ENCODE assay signal across 8 cellular contexts in the genomic region with DNA sequence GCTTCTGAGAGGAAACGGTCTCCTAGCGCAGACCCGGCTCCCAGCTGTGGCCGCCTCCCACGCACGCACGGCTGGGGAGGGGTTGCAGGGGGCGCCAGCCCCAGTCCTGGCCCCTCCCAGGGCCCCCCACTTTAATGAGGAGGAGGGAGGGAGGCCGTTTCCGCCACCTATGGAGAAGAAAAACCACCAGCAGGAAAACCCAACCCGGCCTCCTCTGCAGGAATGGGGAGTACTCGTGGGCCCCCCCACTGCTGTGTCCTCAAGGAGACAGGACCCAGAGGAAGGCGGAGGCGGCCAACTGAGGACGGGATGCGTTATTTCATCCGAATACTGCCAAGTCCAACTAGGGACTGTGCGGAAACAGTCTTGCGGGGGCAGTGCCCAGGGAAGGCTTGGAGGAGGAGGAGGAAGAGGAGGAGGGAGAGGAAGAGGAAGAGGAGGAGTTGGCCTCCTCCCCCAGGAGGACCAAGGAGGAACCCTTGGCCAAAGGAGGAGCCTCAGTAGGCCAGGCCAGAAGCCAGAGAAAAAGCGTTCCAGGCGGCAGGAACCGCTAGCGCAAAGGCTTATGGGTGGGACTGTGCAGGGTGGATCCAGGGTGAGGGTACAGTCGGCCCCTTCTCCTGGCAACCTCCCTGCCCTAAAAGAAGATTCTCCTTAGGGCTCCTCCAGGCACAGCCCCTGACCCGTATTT. TPM values are rescaled to one million over a fixed set of nuclear protein-coding genes. Genes with fewer than 3 reads are reported as not detected.
A peak's percentile ranks its signal among the peaks of the same experiment; 100 is the strongest.
DNase-seq lines count a peak whose midpoint lies in the region; ATAC-seq and TF ChIP-seq lines count a peak whose summit lies in the region.

No MANE protein-coding gene starts in this region.

- H3K4ac ChIP-seq in IMR-90 (ENCODE audit: low read depth, low read length): peak overlapping the region; percentile 97

- peaks cover 4% of the 10 kb centered on the region; the same call in 1 of the 2 replicates for H4K20me1 ChIP-seq in IMR-90 (ENCODE audit: insufficient read depth, low read length)
- H4K20me1 ChIP-seq in hepatocyte (ENCODE audit: insufficient read depth, poor library complexity, severe bottlenecking): no peaks in the 10 kb centered on the region
- peaks cover 2% of the 10 kb centered on the region; the same call in 1 of the 2 replicates for H4K20me1 ChIP-seq in Karpas-422 (ENCODE audit: insufficient read depth, low read depth, low read length)

- ATAC-seq in IMR-90 (ENCODE audit: low read depth): peak; percentile 2
- ATAC-seq in stimulated activated effector memory CD8-positive, alpha-beta T cell treated with anti-CD3 and anti-CD28 coated beads, Interleukin-12 subunit alpha, Interleukin-12 subunit beta, amount 100 ng/mL, for 72 hours: no peak

- TF ChIP-seq RAD21 in IMR-90 (IDR thresholded peaks at IDR 0.05; ENCODE audit: low read length): no peak

- H3K4me3 Mint-ChIP-seq in activated naive CD8-positive, alpha-beta T cell treated with anti-CD3 and anti-CD28 coated beads for 36 hours: peak overlapping the region; percentile 74
- H3K4me3 Mint-ChIP-seq in stimulated activated effector memory CD8-positive, alpha-beta T cell treated with anti-CD3 and anti-CD28 coated beads, Interleukin-12 subunit alpha, Interleukin-12 subunit beta, amount 100 ng/mL, for 72 hours: peak overlapping the region; percentile 46

- peak overlapping the region; percentile 27 for H3K4me2 ChIP-seq in IMR-90 (ENCODE audit: low read depth, low read length)
- H3K4me2 ChIP-seq in hepatocyte: peak overlapping the region; percentile 91
- H3K4me2 ChIP-seq in Karpas-422 (ENCODE audit: low read depth, low read length, poor library complexity, severe bottlenecking): no peak overlapping the region

- intact Hi-C loops in IMR-90 (cut with micrococcal nuclease): loop anchor here (5.0 to 10.0 kb wide), 2 partner anchors 138 to 211 kb away; a partner anchor contains a TSS

- H3K27me3 ChIP-seq in IMR-90 (ENCODE audit: control insufficient read depth, insufficient read depth, low read length): no peaks in the 10 kb centered on the region
- no peaks in the 10 kb centered on the region for H3K27me3 ChIP-seq in hepatocyte
- H3K27me3 ChIP-seq in Karpas-422 (ENCODE audit: low read length): no peaks in the 10 kb centered on the region; the same call in 1 of the 2 replicates

- no peaks in the 10 kb centered on the region for H3K9me2 ChIP-seq in hepatocyte (replicated peaks; ENCODE audit: insufficient read depth)
- no peaks in the 10 kb centered on the region for H3K9me2 ChIP-seq in Karpas-422 (replicated peaks; ENCODE audit: insufficient read depth, low read length)

- peaks cover 53% of the 10 kb centered on the region for H3K27me3 Mint-ChIP-seq in activated naive CD8-positive, alpha-beta T cell treated with anti-CD3 and anti-CD28 coated beads for 36 hours

- no peaks in the 10 kb centered on the region for H3K9me3 Mint-ChIP-seq in activated naive CD8-positive, alpha-beta T cell treated with anti-CD3 and anti-CD28 coated beads for 36 hours
- H3K9me3 Mint-ChIP-seq in stimulated activated effector memory CD8-positive, alpha-beta T cell treated with anti-CD3 and anti-CD28 coated beads, Interleukin-12 subunit alpha, Interleukin-12 subunit beta, amount 100 ng/mL, for 72 hours: no peaks in the 10 kb centered on the region

- peak overlapping the region; percentile 22; the same call in 1 of the 2 replicates for H2BK20ac ChIP-seq in IMR-90 (ENCODE audit: low read depth, low read length)

- peak overlapping the region; percentile 78 for H3K27ac ChIP-seq in IMR-90 (ENCODE audit: insufficient read depth, low read length)
- H3K27ac ChIP-seq in hepatocyte: peak overlapping the region; percentile 99
- H3K27ac ChIP-seq in Karpas-422 (ENCODE audit: low read length): no peak overlapping the region

- H2AK9ac ChIP-seq in IMR-90 (replicated peaks; ENCODE audit: low read depth, low read length, poor library complexity): peak overlapping the region; percentile 96

- CTCF ChIA-PET in IMR-90 (lab: Yijun Ruan, JAX): interaction anchor here (1.3 to 1.5 kb wide), 2 partner anchors 36 to 136 kb away, joined by 3 to 5 read pairs; no protein-coding TSS in a partner anchor

- H2BK120ac ChIP-seq in IMR-90 (ENCODE audit: low read depth, low read length): peak overlapping the region; percentile 83

- H3K79me2 ChIP-seq in hepatocyte: peaks cover 10% of the 10 kb centered on the region
- H3K79me2 ChIP-seq in Karpas-422 (ENCODE audit: low read length): no peaks in the 10 kb centered on the region

- H4K5ac ChIP-seq in IMR-90 (ENCODE audit: low read depth, low read length): peak overlapping the region; percentile 62

- no peak; the same call in 1 of the 2 replicates for TF ChIP-seq POLR2A in IMR-90 (IDR thresholded peaks at IDR 0.05; ENCODE audit: low read depth, low read length)

- peak overlapping the region; percentile 94 for H2AK5ac ChIP-seq in IMR-90 (ENCODE audit: low read depth, low read length)

- H3K9ac ChIP-seq in IMR-90 (ENCODE audit: low read depth, low read length): peak overlapping the region; percentile 50
- no peak overlapping the region for H3K9ac ChIP-seq in Karpas-422 (ENCODE audit: low read length)

- dilution Hi-C loops in IMR-90 (cut with HindIII; ENCODE audit: low sequenced_read_pairs, unreplicated experiment): no loop called here

- TF ChIP-seq CTCF in AG09309 (IDR thresholded peaks at IDR 0.05; ENCODE audit: control insufficient read depth, insufficient read depth, low read depth, low read length, missing control alignments) (no peak), IMR-90 (conservative IDR thresholded peaks at IDR 0.05; ENCODE audit: low read depth, low read length) (no peak), hepatocyte (IDR thresholded peaks at IDR 0.05; ENCODE audit: poor library complexity) (no peak)

- WGBS in IMR-90 (ENCODE audit: extremely low coverage in 2 of 2, insufficient read length in 1 of 2), 2 experiments: no CpG with 5 or more reads among the region's 25 CpGs
- WGBS in hepatocyte (ENCODE audit: low lambda C conversion rate, missing lambda C conversion rate): 67% methylated on average over 25 of the region's 25 CpGs

- BruUV-seq in IMR-90 (replicated peaks; lab: Mats Ljungman, UMichigan): no TSS peak

- H4K91ac ChIP-seq in IMR-90 (ENCODE audit: insufficient read depth, low read depth, low read length): peak overlapping the region; percentile 89

- peak overlapping the region; percentile 81; the same call in 1 of the 3 replicates for H2BK15ac ChIP-seq in IMR-90 (ENCODE audit: low read depth, low read length)

- H3K4me1 Mint-ChIP-seq in activated naive CD8-positive, alpha-beta T cell treated with anti-CD3 and anti-CD28 coated beads for 36 hours: peaks cover 49% of the 10 kb centered on the region
- H3K4me1 Mint-ChIP-seq in stimulated activated effector memory CD8-positive, alpha-beta T cell treated with anti-CD3 and anti-CD28 coated beads, Interleukin-12 subunit alpha, Interleukin-12 subunit beta, amount 100 ng/mL, for 72 hours: peaks cover 55% of the 10 kb centered on the region

- peaks cover 16% of the 10 kb centered on the region; the same call in 1 of the 2 replicates for H3K9me1 ChIP-seq in IMR-90 (ENCODE audit: insufficient read depth, low read length)

- H2BK5ac ChIP-seq in IMR-90 (ENCODE audit: low read depth, low read length, poor library complexity, severe bottlenecking): peak overlapping the region; percentile 44

- H3K14ac ChIP-seq in IMR-90 (replicated peaks; ENCODE audit: low read depth, low read length): peak overlapping the region; percentile 88

- H3K4me3 ChIP-seq in AG09309 (ENCODE audit: control insufficient read depth, low read depth, low read length) (peak overlapping the region; percentile 50), IMR-90 (ENCODE audit: insufficient read depth, low read depth, low read length) (peak overlapping the region; percentile 19), hepatocyte (no peak overlapping the region), Karpas-422 (ENCODE audit: low read length) (no peak overlapping the region)

- H3K56ac ChIP-seq in IMR-90 (ENCODE audit: extremely low read depth, insufficient read depth, low read length): peak overlapping the region; percentile 48

- DNase-seq in AG09309 (ENCODE audit: low read depth) (no peak), IMR-90 (peak; percentile 66), hepatocyte (ENCODE audit: low spot score) (peak; percentile 70), Karpas-422 (no peak), iPS-NIHi7 (ENCODE audit: extremely low spot score) (no peak), activated gamma-delta T cell (lab: John Stamatoyannopoulos, UW) (no peak)
- no peak for DNase-seq in activated naive CD8-positive, alpha-beta T cell treated with anti-CD3 and anti-CD28 coated beads for 36 hours
- DNase-seq in stimulated activated effector memory CD8-positive, alpha-beta T cell treated with anti-CD3 and anti-CD28 coated beads, Interleukin-12 subunit alpha, Interleukin-12 subunit beta, amount 100 ng/mL, for 72 hours (ENCODE audit: low spot score in 2 of 2): no peak

- peaks cover 0 to 20% of the 10 kb centered on the region in 2 experiments; a peak in 2 of 4 replicates for H3K79me1 ChIP-seq in IMR-90 (ENCODE audit: low read depth in 1 of 2, low read length in 2 of 2)

- H3K18ac ChIP-seq in IMR-90 (ENCODE audit: low read depth, low read length): peak overlapping the region; percentile 22

- H3K27ac Mint-ChIP-seq in activated naive CD8-positive, alpha-beta T cell treated with anti-CD3 and anti-CD28 coated beads for 36 hours: peak overlapping the region; percentile 75
- no peak overlapping the region for H3K27ac Mint-ChIP-seq in stimulated activated effector memory CD8-positive, alpha-beta T cell treated with anti-CD3 and anti-CD28 coated beads, Interleukin-12 subunit alpha, Interleukin-12 subunit beta, amount 100 ng/mL, for 72 hours

- H3K36me3 Mint-ChIP-seq in activated naive CD8-positive, alpha-beta T cell treated with anti-CD3 and anti-CD28 coated beads for 36 hours: peaks cover 2% of the 10 kb centered on the region
- peaks cover 15% of the 10 kb centered on the region for H3K36me3 Mint-ChIP-seq in stimulated activated effector memory CD8-positive, alpha-beta T cell treated with anti-CD3 and anti-CD28 coated beads, Interleukin-12 subunit alpha, Interleukin-12 subunit beta, amount 100 ng/mL, for 72 hours

- H3K9me3 ChIP-seq in IMR-90 (ENCODE audit: control insufficient read depth, insufficient read depth, low read length) (no peaks in the 10 kb centered on the region), hepatocyte (ENCODE audit: low read depth) (no peaks in the 10 kb centered on the region), Karpas-422 (ENCODE audit: low read length) (no peaks in the 10 kb centered on the region)

- H3K4me1 ChIP-seq in IMR-90 (ENCODE audit: control insufficient read depth, insufficient read depth, low read length) (peaks cover 34% of the 10 kb centered on the region), hepatocyte (ENCODE audit: insufficient read depth) (peaks cover 42% of the 10 kb centered on the region), Karpas-422 (ENCODE audit: low read length) (peaks cover 31% of the 10 kb centered on the region)

- peak overlapping the region; percentile 86 for H3K23ac ChIP-seq in IMR-90 (ENCODE audit: low read depth, low read length)

- no peaks in the 10 kb centered on the region for H3K36me3 ChIP-seq in IMR-90 (ENCODE audit: control insufficient read depth, insufficient read depth, low read length)
- H3K36me3 ChIP-seq in hepatocyte (replicated peaks; ENCODE audit: insufficient read depth, low read depth): no peaks in the 10 kb centered on the region
- H3K36me3 ChIP-seq in Karpas-422 (ENCODE audit: insufficient read depth, low read length): no peaks in the 10 kb centered on the region

- H4K8ac ChIP-seq in IMR-90 (ENCODE audit: low read depth in 2 of 2, low read length in 2 of 2): peak overlapping the region; percentile 88 to 96

- H2AFZ ChIP-seq in IMR-90 (replicated peaks; ENCODE audit: low read length, poor library complexity) (peak overlapping the region; percentile 98), hepatocyte (no peak overlapping the region), Karpas-422 (ENCODE audit: low read length) (no peak overlapping the region)

- POLR2A ChIA-PET in IMR-90 (lab: Charles Lee; ENCODE audit: unreplicated experiment): no interaction called here

- in situ Hi-C loops in IMR-90 (cut with MboI; ENCODE audit: low sequenced_read_pairs): loop anchor here (10.0 kb wide), 2 partner anchors 221 to 301 kb away; a partner anchor contains a TSS

RNA-seq across cellular contexts. Expression of a gene that starts 3.9 kb away (rescaled TPM):
- 13.3 and 14.9 TPM in 2 replicates for total RNA-seq in IMR-90 (2012; rRNA removed)
- polyA plus RNA-seq in IMR-90 (2012; rRNA removed): 39.7 and 48.1 TPM in 2 replicates
- 36.0 and 75.3 TPM in 2 replicates for polyA plus RNA-seq in IMR-90 (2012; cell fraction: cytosol; rRNA removed)
- polyA plus RNA-seq in IMR-90 (2012; cell fraction: nucleus; rRNA removed; ENCODE audit: low replicate concordance): 110 and 323 TPM in 2 replicates
- 100 to 1,000 TPM in 1 of 2 experiments, 10 to 100 TPM in 1; 96.1 to 101 TPM for total RNA-seq in activated naive CD8-positive, alpha-beta T cell treated with anti-CD3 and anti-CD28 coated beads for 36 hours
- total RNA-seq in hepatocyte: 55.8 and 72.6 TPM in 2 replicates
- polyA plus RNA-seq in hepatocyte: 156 and 169 TPM in 2 replicates
- total RNA-seq in Karpas-422 (2014; rRNA removed; shearing (Covaris generic); ENCODE audit: low replicate concordance): 22.5 and 73.2 TPM in 2 replicates

RNA-seq across cellular contexts. Expression of a gene that starts 17.9 kb away (rescaled TPM):
- not detected in 2 replicates for total RNA-seq in IMR-90 (2012; rRNA removed)
- 0.03 TPM in 1 of 2 replicates, not detected in the other for polyA plus RNA-seq in IMR-90 (2012; rRNA removed)
- 0.08 and 0.09 TPM in 2 replicates for polyA plus RNA-seq in IMR-90 (2012; cell fraction: cytosol; rRNA removed)
- 0.08 TPM in 1 of 2 replicates, not detected in the other for polyA plus RNA-seq in IMR-90 (2012; cell fraction: nucleus; rRNA removed; ENCODE audit: low replicate concordance)
- total RNA-seq in activated naive CD8-positive, alpha-beta T cell treated with anti-CD3 and anti-CD28 coated beads for 36 hours: not detected
- 0.16 TPM in 1 of 2 replicates, not detected in the other for total RNA-seq in hepatocyte
- 0.36 and 1.5 TPM in 2 replicates for polyA plus RNA-seq in hepatocyte
- total RNA-seq in Karpas-422 (2014; rRNA removed; shearing (Covaris generic); ENCODE audit: low replicate concordance): 1.6 and 2.2 TPM in 2 replicates

RNA-seq across cellular contexts. Expression of a gene that starts 22.6 kb away (rescaled TPM):
- total RNA-seq in IMR-90 (2012; rRNA removed) (3.4 and 3.9 TPM in 2 replicates), hepatocyte (51.5 and 54.9 TPM in 2 replicates)
- polyA plus RNA-seq in IMR-90 (2012; rRNA removed) (24.7 and 29.4 TPM in 2 replicates), hepatocyte (144 and 188 TPM in 2 replicates)
- polyA plus RNA-seq in IMR-90 (2012; cell fraction: cytosol; rRNA removed): 12.2 and 29.5 TPM in 2 replicates
- 118 and 248 TPM in 2 replicates for polyA plus RNA-seq in IMR-90 (2012; cell fraction: nucleus; rRNA removed; ENCODE audit: low replicate concordance)
- total RNA-seq in activated naive CD8-positive, alpha-beta T cell treated with anti-CD3 and anti-CD28 coated beads for 36 hours: 10 to 100 TPM; 29.6 to 32.7 TPM
- 4.1 and 10.0 TPM in 2 replicates for total RNA-seq in Karpas-422 (2014; rRNA removed; shearing (Covaris generic); ENCODE audit: low replicate concordance)

RNA-seq across cellular contexts. Expression of a gene that starts 29.4 kb away (rescaled TPM):
- 5.6 and 10.3 TPM in 2 replicates for total RNA-seq in IMR-90 (2012; rRNA removed)
- 43.5 and 49.8 TPM in 2 replicates for polyA plus RNA-seq in IMR-90 (2012; rRNA removed)
- 84.3 and 176 TPM in 2 replicates for polyA plus RNA-seq in IMR-90 (2012; cell fraction: cytosol; rRNA removed)
- polyA plus RNA-seq in IMR-90 (2012; cell fraction: nucleus; rRNA removed; ENCODE audit: low replicate concordance): 56.9 and 109 TPM in 2 replicates
- total RNA-seq in activated naive CD8-positive, alpha-beta T cell treated with anti-CD3 and anti-CD28 coated beads for 36 hours: not detected
- 106 and 123 TPM in 2 replicates for total RNA-seq in hepatocyte
- polyA plus RNA-seq in hepatocyte: 175 and 185 TPM in 2 replicates
- total RNA-seq in Karpas-422 (2014; rRNA removed; shearing (Covaris generic); ENCODE audit: low replicate concordance): 0.97 TPM in 1 of 2 replicates, not detected in the other

Comparison
In these comparisons a context has a peak if more than half of its experiments do, and no peak if none do; other contexts are left out.
1. DNase-seq: peak in IMR-90 (single experiment) and hepatocyte (single experiment); none in AG09309 (single experiment), activated naive CD8-positive, alpha-beta T cell treated with anti-CD3 and anti-CD28 coated beads for 36 hours (single experiment), stimulated activated effector memory CD8-positive, alpha-beta T cell treated with anti-CD3 and anti-CD28 coated beads, Interleukin-12 subunit alpha, Interleukin-12 subunit beta, amount 100 ng/mL, for 72 hours (0 of 2), Karpas-422 (single experiment), iPS-NIHi7 (single experiment) and activated gamma-delta T cell (single experiment).
2. H3K4me3 ChIP-seq: peak in AG09309 (single experiment) and IMR-90 (single experiment); none in hepatocyte (single experiment) and Karpas-422 (single experiment).